27 cellular contexts compared by ENCODE assay signal in the genomic region with DNA sequence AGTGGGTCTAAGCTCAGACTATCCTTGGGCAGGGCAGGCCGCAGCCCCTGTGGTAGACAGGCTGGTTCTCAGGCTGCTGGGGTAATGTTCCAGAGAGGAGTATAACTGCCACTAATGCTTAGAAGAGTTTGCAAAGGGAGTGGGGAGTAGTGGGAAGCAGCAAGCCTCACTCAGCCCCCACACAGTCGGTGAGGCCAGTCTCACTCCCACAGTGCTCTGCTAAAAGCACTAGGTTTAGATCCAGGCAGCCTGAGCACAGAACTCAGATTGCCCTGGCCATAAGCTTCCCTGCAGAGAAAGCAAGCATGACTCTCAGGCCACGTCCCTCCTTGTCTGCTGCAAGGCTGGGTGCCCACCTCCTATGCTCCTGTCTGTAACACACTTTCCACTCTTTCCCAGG.
"Had no signal": no experiment of that assay in that cellular context is flagged by ENCODE, and none has a peak within 500 bp of the region (broad histone marks: within the 10 kb centered on the region; RNA-seq: fewer than 3 reads in every experiment).

No MANE protein-coding gene starts in this region.

- ATAC-seq: naive thymus-derived CD4-positive, alpha-beta T cell; natural killer cell; psoas muscle; right cardiac atrium; right lobe of liver; stimulated activated memory B cell treated with anti-CD40 and anti-IgM and Interleukin-4, amounts not matched to agents 10 μg/mL and 1 μg/mL and 100 μg/mL, for 72 hours; stimulated activated naive CD8-positive, alpha-beta T cell treated with anti-CD3 and anti-CD28 coated beads, Interleukin-15, amount 100 ng/mL, for 72 hours; stimulated activated naive CD8-positive, alpha-beta T cell treated with anti-CD3 and anti-CD28 coated beads, Interleukin-15, Interleukin-2, amounts not matched to agents 100 U/mL and 50 U/mL, for 24 hours; upper lobe of right lung had no signal

- H3K4me2 ChIP-seq: neural progenitor cell had no signal

- H3K4me3 ChIP-seq: neural progenitor cell, ovary, psoas muscle, right lobe of liver, sigmoid colon, suprapubic skin, thoracic aorta, thyroid gland, tibial nerve, upper lobe of right lung, uterus had no signal

- H3K9ac ChIP-seq: neural progenitor cell, parathyroid adenoma had no signal

- H3K27ac ChIP-seq: neural progenitor cell, ovary, parathyroid adenoma, psoas muscle, right lobe of liver, sigmoid colon, suprapubic skin, thoracic aorta, thyroid gland, upper lobe of right lung, uterus had no signal

- H2AFZ ChIP-seq: neural progenitor cell, parathyroid adenoma had no signal

- H3K79me2 ChIP-seq: parathyroid adenoma had no signal

- H3K9me3 ChIP-seq: ovary, right lobe of liver, suprapubic skin, thoracic aorta, thyroid gland, upper lobe of right lung, uterus had no signal

- H3K27me3 ChIP-seq: neural progenitor cell, ovary, right lobe of liver, sigmoid colon, suprapubic skin, thyroid gland, tibial nerve, upper lobe of right lung, uterus had no signal

- H3K4me1 ChIP-seq: neural progenitor cell, parathyroid adenoma, psoas muscle, right lobe of liver, sigmoid colon, suprapubic skin, thyroid gland, tibial nerve, upper lobe of right lung, uterus had no signal

- DNase-seq: naive thymus-derived CD4-positive, alpha-beta T cell; natural killer cell; occipital lobe; ovary; psoas muscle; right lobe of liver; sigmoid colon; small intestine; stimulated activated CD4-positive, alpha-beta T cell treated with anti-CD3 and anti-CD28 coated beads, Interleukin-15, amount 100 ng/mL, for 24 hours; stimulated activated CD4-positive, alpha-beta T cell treated with anti-CD3 and anti-CD28 coated beads, Interleukin-2, amount 100 ng/mL, for 24 hours; stimulated activated CD4-positive, alpha-beta T cell treated with anti-CD3 and anti-CD28 coated beads, Interleukin-2, amount 100 ng/mL, for 48 hours; stimulated activated CD4-positive, alpha-beta T cell treated with anti-CD3 and anti-CD28 coated beads, Interleukin-4, amount 100 ng/mL, for 4 hours; stimulated activated CD8-positive, alpha-beta memory T cell treated with anti-CD3 and anti-CD28 coated beads, Interleukin-4, amount 100 ng/mL, for 48 hours; stimulated activated naive CD4-positive, alpha-beta T cell; stimulated activated naive CD8-positive, alpha-beta T cell treated with anti-CD3 and anti-CD28 coated beads, Interleukin-15, amount 100 ng/mL, for 72 hours; stimulated activated naive CD8-positive, alpha-beta T cell treated with anti-CD3 and anti-CD28 coated beads, Interleukin-15, Interleukin-2, amounts not matched to agents 100 U/mL and 50 U/mL, for 24 hours; substantia nigra; thyroid gland; upper lobe of right lung; uterus had no signal

- H3K36me3 ChIP-seq: neural progenitor cell, ovary, right lobe of liver, sigmoid colon, suprapubic skin, thoracic aorta, thyroid gland, tibial nerve, upper lobe of right lung, uterus had no signal

- FAIRE-seq: small intestine had no signal
